In genomic region chrX:15930585-15930984, GRCh38 we compare ENCODE assay signal across 9 cellular contexts.
DNase-seq lines count a peak whose midpoint lies in the region; FAIRE-seq and TF ChIP-seq lines count a peak whose summit lies in the region.
"Had no signal": no experiment of that assay in that cellular context is flagged by ENCODE, and none has a peak within 500 bp of the region (broad histone marks: within the 10 kb centered on the region; RNA-seq: fewer than 3 reads in every experiment).

No MANE protein-coding gene starts in this region.

- no peaks in the 10 kb centered on the region for H3K27me3 ChIP-seq in astrocyte (ENCODE audit: insufficient read depth, low read length)
- H3K27me3 ChIP-seq: uterus had no signal

- no peaks in the 10 kb centered on the region for H3K9me3 ChIP-seq in astrocyte (ENCODE audit: insufficient read depth, low read depth, low read length)
- H3K9me3 ChIP-seq: prostate gland, uterus had no signal

- H3K36me3 Mint-ChIP-seq in astrocyte (ENCODE audit: low read depth, unreplicated experiment) (no peaks in the 10 kb centered on the region), nephron (ENCODE audit: low read depth) (no peaks in the 10 kb centered on the region), mesothelial cell of epicardium (no peaks in the 10 kb centered on the region)

- H3K27ac ChIP-seq in astrocyte (ENCODE audit: low read depth, low read length) = no peak overlapping the region
- H3K27ac ChIP-seq: prostate gland, uterus had no signal

- peak; percentile 16 for TF ChIP-seq CTCF in GM12864 (IDR thresholded peaks at IDR 0.05; ENCODE audit: low read depth, low read length, missing control alignments)
- peak; percentile 29 for TF ChIP-seq CTCF in astrocyte (IDR thresholded peaks at IDR 0.05; ENCODE audit: insufficient read depth, low read depth, low read length)
- peak; percentile 36 to 58 (median 42) for TF ChIP-seq CTCF in nephron (IDR thresholded peaks at IDR 0.05; ENCODE audit: unreplicated experiment in 3 of 3)
- no peak for TF ChIP-seq CTCF in mesothelial cell of epicardium (IDR thresholded peaks at IDR 0.05; ENCODE audit: unreplicated experiment)

- peaks cover 24% of the 10 kb centered on the region for H3K4me1 Mint-ChIP-seq in astrocyte (ENCODE audit: low read depth, unreplicated experiment)
- H3K4me1 Mint-ChIP-seq in nephron = no peaks in the 10 kb centered on the region
- H3K4me1 Mint-ChIP-seq in mesothelial cell of epicardium = peaks cover 25% of the 10 kb centered on the region

- no peaks in the 10 kb centered on the region for H4K20me1 ChIP-seq in astrocyte (ENCODE audit: insufficient read depth, low read length)

- H3K9me3 Mint-ChIP-seq in astrocyte (ENCODE audit: unreplicated experiment) (peaks cover 5% of the 10 kb centered on the region), nephron (peaks cover 2% of the 10 kb centered on the region), mesothelial cell of epicardium (no peaks in the 10 kb centered on the region)

- FAIRE-seq in astrocyte (lab: Jason Lieb, UNC) = peak; percentile 17

- H3K4me3 Mint-ChIP-seq in astrocyte (ENCODE audit: unreplicated experiment) (no peak overlapping the region), nephron (no peak overlapping the region), mesothelial cell of epicardium (no peak overlapping the region)

- DNase-seq in GM12864 (ENCODE audit: low read depth) = peak; percentile 13
- DNase-seq in M059J (ENCODE audit: low read depth) = peak; percentile 62
- DNase-seq in astrocyte (ENCODE audit: low read depth) = peak; percentile 32
- DNase-seq in mesothelial cell of epicardium (ENCODE audit: low spot score in 2 of 2, unreplicated experiment in 2 of 2) = no peak
- no peak for DNase-seq in activated CD4-positive, alpha-beta T cell treated with anti-CD3 and anti-CD28 coated beads for 48 hours
- DNase-seq in LoVo (ENCODE audit: low spot score) = no peak
- DNase-seq: uterus had no signal

- H3K9ac ChIP-seq in astrocyte (ENCODE audit: low read length) = no peak overlapping the region

- H3K27me3 Mint-ChIP-seq in astrocyte (ENCODE audit: low read depth, unreplicated experiment) (no peaks in the 10 kb centered on the region), nephron (ENCODE audit: low read depth) (peaks cover 3% of the 10 kb centered on the region), mesothelial cell of epicardium (ENCODE audit: low read depth) (no peaks in the 10 kb centered on the region)

- H3K4me3 ChIP-seq in GM12864 (ENCODE audit: low read depth, low read length) (no peak overlapping the region), astrocyte (ENCODE audit: insufficient read depth, low read depth, low read length) (no peak overlapping the region)
- H3K4me3 ChIP-seq: prostate gland, uterus had no signal

- no peaks in the 10 kb centered on the region for H3K36me3 ChIP-seq in astrocyte (ENCODE audit: insufficient read depth, low read length)
- H3K36me3 ChIP-seq: prostate gland, uterus had no signal

- H2AFZ ChIP-seq in astrocyte (ENCODE audit: low read depth, low read length) = no peak overlapping the region

- no peak overlapping the region for H3K27ac Mint-ChIP-seq in astrocyte (ENCODE audit: unreplicated experiment)
- peak overlapping the region in 2 of 3 experiments; percentile 16 to 35 for H3K27ac Mint-ChIP-seq in nephron
- no peak overlapping the region for H3K27ac Mint-ChIP-seq in mesothelial cell of epicardium

- no peaks in the 10 kb centered on the region for H3K79me2 ChIP-seq in astrocyte (ENCODE audit: insufficient read depth, low read length)

- no peaks in the 10 kb centered on the region for H3K4me1 ChIP-seq in astrocyte (ENCODE audit: insufficient read depth, low read length)
- H3K4me1 ChIP-seq: prostate gland, uterus had no signal

- H3K4me2 ChIP-seq in astrocyte (ENCODE audit: low read length) = no peak overlapping the region

Comparison
In these comparisons a context has a peak if more than half of its experiments do, and no peak if none do; other contexts are left out.
1. DNase-seq: peak in GM12864 (single experiment), M059J (single experiment) and astrocyte (single experiment); none in mesothelial cell of epicardium (0 of 2), activated CD4-positive, alpha-beta T cell treated with anti-CD3 and anti-CD28 coated beads for 48 hours (single experiment) and LoVo (single experiment).
2. H3K27ac Mint-ChIP-seq: peak in nephron (2 of 3); none in astrocyte (single experiment) and mesothelial cell of epicardium (single experiment).